ENCODE assay signal across 23 cellular contexts in genomic region chr7:83541187-83541960, GRCh38.
"Had no signal": no experiment of that assay in that cellular context is flagged by ENCODE, and none has a peak within 500 bp of the region (broad histone marks: within the 10 kb centered on the region; RNA-seq: fewer than 3 reads in every experiment).

No MANE protein-coding gene starts in this region.

- H3K27me3 ChIP-seq: brain microvascular endothelial cell, cardiac muscle cell had no signal

- H3K4me3 ChIP-seq: cardiac muscle cell, SK-N-MC had no signal

- DNase-seq: activated CD4-positive, alpha-beta memory T cell treated with anti-CD3 and anti-CD28 coated beads for 36 hours; activated CD4-positive, alpha-beta T cell treated with anti-CD3 and anti-CD28 coated beads, Interleukin-2, amount 10 ng/mL, durations not matched to agents 7 days and 5 days; activated CD4-positive, CD25-positive, alpha-beta regulatory T cell; activated CD8-positive, alpha-beta memory T cell treated with anti-CD3 and anti-CD28 coated beads for 24 hours; activated effector memory CD4-positive, alpha-beta T cell treated with anti-CD3 and anti-CD28 coated beads, Interleukin-2, amount 50 U/mL, for 16 hours; activated naive CD4-positive, alpha-beta T cell treated with anti-CD3 and anti-CD28 coated beads for 36 hours; activated naive CD8-positive, alpha-beta T cell treated with anti-CD3 and anti-CD28 coated beads for 36 hours; activated T-cell treated with anti-CD3 and anti-CD28 coated beads, Interleukin-2, amount 50 U/mL, for 4 hours; brain microvascular endothelial cell; Kasumi-1; NCI-H1048; NCI-H146; NCI-H187 treated with DMSO at 0.1 percent for 48 hours; NCI-H2107; NCI-H2171 treated with DMSO at 0.1 percent for 48 hours; NCI-H345; NCI-H510A; NCI-H526 treated with DMSO at 0.1 percent for 48 hours; NCI-H82; T-helper 1 cell had no signal

- H3K36me3 ChIP-seq: brain microvascular endothelial cell, cardiac muscle cell had no signal

- H3K27ac ChIP-seq: brain microvascular endothelial cell, cardiac muscle cell, SK-N-MC, VCaP had no signal
